In genomic region chr2:130819915-130820861, GRCh38 we compare ENCODE assay signal across 11 cellular contexts. TPM values are rescaled to one million over a fixed set of nuclear protein-coding genes. Genes with fewer than 3 reads are reported as not detected.
DNase-seq lines count a peak whose midpoint lies in the region; ATAC-seq, FAIRE-seq and TF ChIP-seq lines count a peak whose summit lies in the region.
"Had no signal": no experiment of that assay in that cellular context is flagged by ENCODE, and none has a peak within 500 bp of the region (broad histone marks: within the 10 kb centered on the region; RNA-seq: fewer than 3 reads in every experiment).

No MANE protein-coding gene starts in this region.

- peak overlapping the region; percentile 89; the same call in 1 of the 2 replicates for H2BK12ac ChIP-seq in H1 (ENCODE audit: low read depth, low read length)

- H2BK5ac ChIP-seq in H1 (ENCODE audit: low read depth, low read length) (peak overlapping the region; percentile 91; the same call in 1 of the 2 replicates), mesendoderm (ENCODE audit: low read length) (no peak overlapping the region)

- H3K18ac ChIP-seq in H1 (ENCODE audit: extremely low read depth, low read length), result peak overlapping the region; percentile 98
- no peak overlapping the region for H3K18ac ChIP-seq in mesendoderm (ENCODE audit: low read length)

- no peak overlapping the region; a peak in 1 of 7 replicates for H3K9ac ChIP-seq in H1 (replicated peaks in 1 of 4; ENCODE audit: extremely low read depth in 1 of 4, low read depth in 3 of 4, low read length in 3 of 4)
- peak overlapping the region; percentile 60 for H3K9ac ChIP-seq in mesendoderm (ENCODE audit: low read length)

- H4K91ac ChIP-seq in H1 (replicated peaks; ENCODE audit: insufficient read length, low read length), result peak overlapping the region; percentile 97

- H3K23ac ChIP-seq in H1 (ENCODE audit: insufficient read length), result no peak overlapping the region
- H3K23ac ChIP-seq in mesendoderm (ENCODE audit: low read length), result peak overlapping the region; percentile 95

- no peaks in the 10 kb centered on the region for H3K36me3 Mint-ChIP-seq in activated CD4-positive, alpha-beta T cell treated with anti-CD3 and anti-CD28 coated beads for 36 hours (ENCODE audit: low read depth)

- H3K4ac ChIP-seq in H1 (replicated peaks; ENCODE audit: insufficient read length, low read depth, low read length), result no peak overlapping the region
- no peak overlapping the region for H3K4ac ChIP-seq in mesendoderm (ENCODE audit: low read depth, low read length)

- H2AK5ac ChIP-seq in H1 (ENCODE audit: low read depth, low read length) (no peak overlapping the region), mesendoderm (ENCODE audit: low read length) (no peak overlapping the region)

- H3K4me1 Mint-ChIP-seq in activated CD4-positive, alpha-beta T cell treated with anti-CD3 and anti-CD28 coated beads for 36 hours, result peaks cover 17% of the 10 kb centered on the region

- H3K4me2 ChIP-seq in H1 (ENCODE audit: insufficient read depth in 1 of 2, low read depth in 2 of 2, low read length in 2 of 2) (peak overlapping the region; percentile 46 to 57; a peak in 3 of 4 replicates), mesendoderm (ENCODE audit: low read length) (no peak overlapping the region)
- H3K4me2 ChIP-seq: A549 had no signal

- H3K23me2 ChIP-seq in H1 (ENCODE audit: low read depth, low read length), result no peaks in the 10 kb centered on the region; the same call in 1 of the 2 replicates

- no peak for TF ChIP-seq RAD21 in H1 (IDR thresholded peaks at IDR 0.05 in 1 of 2, conservative IDR thresholded peaks at IDR 0.05 in 1 of 2; ENCODE audit: low read depth in 2 of 2, low read length in 2 of 2)

- H2BK15ac ChIP-seq in H1 (ENCODE audit: low read length) (peak overlapping the region; percentile 97; the same call in 1 of the 2 replicates), mesendoderm (replicated peaks; ENCODE audit: low read depth) (no peak overlapping the region)

- peak overlapping the region; percentile 87 for H2BK20ac ChIP-seq in H1 (ENCODE audit: low read length)

- no peaks in the 10 kb centered on the region for H3K79me2 ChIP-seq in H1 (ENCODE audit: control insufficient read depth in 1 of 2, insufficient read depth in 2 of 2, low read length in 2 of 2)
- no peaks in the 10 kb centered on the region for H3K79me2 ChIP-seq in mesendoderm (ENCODE audit: control insufficient read depth, insufficient read depth, low read length)

- H3K9me3 Mint-ChIP-seq in activated CD4-positive, alpha-beta T cell treated with anti-CD3 and anti-CD28 coated beads for 36 hours (ENCODE audit: low read depth), result no peaks in the 10 kb centered on the region

- no peaks in the 10 kb centered on the region for H3K27me3 ChIP-seq in H1 (replicated peaks in 1 of 4; ENCODE audit: control insufficient read depth in 3 of 4, extremely low read depth in 1 of 4, insufficient read depth in 3 of 4, low read length in 3 of 4)
- H3K27me3 ChIP-seq in mesendoderm (ENCODE audit: insufficient read depth, low read length, poor library complexity), result no peaks in the 10 kb centered on the region
- H3K27me3 ChIP-seq in vagina, result no peaks in the 10 kb centered on the region

- H4K5ac ChIP-seq in H1 (ENCODE audit: insufficient read length, low read depth, low read length) (peak overlapping the region; percentile 15), mesendoderm (ENCODE audit: low read length) (no peak overlapping the region)

- H3K4me3 ChIP-seq in H1 (ENCODE audit: extremely low read depth in 1 of 4, insufficient read depth in 2 of 4, low read depth in 3 of 4, low read length in 4 of 4) (peak overlapping the region in 1 of 4 experiments; percentile 4; a peak in 1 of 8 replicates), mesendoderm (ENCODE audit: low read length) (no peak overlapping the region), vagina (no peak overlapping the region)
- H3K4me3 ChIP-seq: A549, lung had no signal

- H4K8ac ChIP-seq in H1 (ENCODE audit: extremely low read depth, insufficient read depth, low read length), result no peak overlapping the region; the same call in 1 of the 2 replicates
- H4K8ac ChIP-seq in mesendoderm (ENCODE audit: low read depth, low read length), result no peak overlapping the region

- H3K14ac ChIP-seq in H1 (ENCODE audit: insufficient read length), result no peak overlapping the region

- CTCF ChIA-PET in H1 (lab: Charles Lee; ENCODE audit: partially characterized antibody), result interaction anchor here (1.0 to 6.0 kb wide), 17 partner anchors 9 to 144 kb away, joined by 3 to 58 read pairs (median 5); no protein-coding TSS in a partner anchor
- CTCF ChIA-PET in activated CD4-positive, alpha-beta T cell treated with anti-CD3 and anti-CD28 coated beads for 36 hours (lab: Charles Lee), result interaction anchor here (0.6 to 2.3 kb wide), 3 partner anchors 23 to 735 kb away, joined by 3 to 8 read pairs (median 3); no protein-coding TSS in a partner anchor

- TF ChIP-seq EP300 in H1 (IDR thresholded peaks at IDR 0.05; ENCODE audit: borderline replicate concordance in 1 of 2, low read depth in 2 of 2, low read length in 2 of 2), result no peak

- H3K27ac ChIP-seq in H1 (ENCODE audit: low read depth, low read length) (no peak overlapping the region), mesendoderm (ENCODE audit: low read depth, low read length) (no peak overlapping the region), vagina (peak overlapping the region; percentile 49)
- H3K27ac ChIP-seq: A549 had no signal

- intact Hi-C loops in Right ventricle myocardium inferior (cut with DNase I), result no loop called here
- intact Hi-C loops in cardiac septum (cut with DNase I), result no loop called here
- intact Hi-C loops in vagina (cut with DNase I), result no loop called here
- intact Hi-C loops in activated CD4-positive, alpha-beta T cell treated with anti-CD3 and anti-CD28 coated beads for 36 hours (cut with DNase I, micrococcal nuclease), result loop anchor here in 1 of 2 experiments (5.0 to 10.0 kb wide), 2 partner anchors 272 to 475 kb away; partner anchors contain the start of genes FAM168B and IMP4

- TF ChIP-seq CTCF in H1 (IDR thresholded peaks at IDR 0.05; ENCODE audit: control extremely low read depth in 1 of 3, insufficient read depth in 1 of 3, low read depth in 1 of 3, low read length in 3 of 3) (no peak), vagina (IDR thresholded peaks at IDR 0.05) (no peak)

- TF ChIP-seq POLR2A in H1 (IDR thresholded peaks at IDR 0.05; ENCODE audit: control extremely low read depth in 1 of 2, low read depth in 2 of 2, low read length in 2 of 2) (no peak), vagina (IDR thresholded peaks at IDR 0.05) (no peak)

- WGBS in H1 (ENCODE audit: extremely low coverage in 1 of 2, insufficient coverage in 1 of 2, insufficient read length in 1 of 2, insufficient replicate concordance in 2 of 2, low coverage in 1 of 2, low lambda C conversion rate in 2 of 2, missing lambda C conversion rate in 1 of 2), 2 experiments, result 40% methylated on average over 21 of the region's 22 CpGs; no CpG with 5 or more reads in 1 of the 2 experiments
- WGBS in mesendoderm (ENCODE audit: extremely low coverage, insufficient coverage, low lambda C conversion rate), result no CpG with 5 or more reads among the region's 22 CpGs

- H3K9me3 ChIP-seq in H1 (ENCODE audit: insufficient read depth in 2 of 2, low read depth in 1 of 2, low read length in 1 of 2) (no peaks in the 10 kb centered on the region), vagina (no peaks in the 10 kb centered on the region)
- H3K9me3 ChIP-seq: A549 had no signal

- peaks cover 0 to 18% (median 13%) of the 10 kb centered on the region in 4 experiments; a peak in 6 of 7 replicates for H3K4me1 ChIP-seq in H1 (replicated peaks in 1 of 4; ENCODE audit: control insufficient read depth in 3 of 4, insufficient read depth in 4 of 4, low read length in 3 of 4)
- H3K4me1 ChIP-seq in mesendoderm (ENCODE audit: control insufficient read depth, low read depth, low read length), result peaks cover 4% of the 10 kb centered on the region
- peaks cover 26% of the 10 kb centered on the region for H3K4me1 ChIP-seq in vagina

- H3K79me1 ChIP-seq in H1 (ENCODE audit: low read depth, low read length) (no peaks in the 10 kb centered on the region), mesendoderm (ENCODE audit: low read length) (no peaks in the 10 kb centered on the region)

- H3K27me3 Mint-ChIP-seq in activated CD4-positive, alpha-beta T cell treated with anti-CD3 and anti-CD28 coated beads for 36 hours, result peaks cover 2% of the 10 kb centered on the region

- H3K56ac ChIP-seq in H1 (replicated peaks; ENCODE audit: insufficient read length, low read depth, low read length) (no peak overlapping the region), mesendoderm (ENCODE audit: low read length) (peak overlapping the region; percentile 86)

- H3K36me3 ChIP-seq in H1 (ENCODE audit: control insufficient read depth in 2 of 4, insufficient read depth in 4 of 4, low read length in 3 of 4) (no peaks in the 10 kb centered on the region), mesendoderm (ENCODE audit: control insufficient read depth, insufficient read depth, low read length) (no peaks in the 10 kb centered on the region), vagina (no peaks in the 10 kb centered on the region)

- H2BK120ac ChIP-seq in H1 (replicated peaks; ENCODE audit: low read depth, low read length) (no peak overlapping the region), mesendoderm (ENCODE audit: low read depth, low read length) (no peak overlapping the region)

- no peak for DNase-seq in Right ventricle myocardium inferior (ENCODE audit: missing footprints)
- DNase-seq in cardiac septum (ENCODE audit: low spot score), result no peak
- peak in 1 of 2 experiments; percentile 72 for DNase-seq in H1 (ENCODE audit: low read depth in 1 of 2, low spot score in 2 of 2)
- DNase-seq in mesendoderm, result peak; percentile 71
- no peak for DNase-seq in vagina (ENCODE audit: extremely low spot score in 2 of 2)
- DNase-seq in NCI-H226, result no peak
- DNase-seq in activated CD4-positive, alpha-beta T cell treated with anti-CD3 and anti-CD28 coated beads for 36 hours, result no peak
- DNase-seq: effector CD4-positive, alpha-beta T cell had no signal

- no peak overlapping the region for H3K4me3 Mint-ChIP-seq in activated CD4-positive, alpha-beta T cell treated with anti-CD3 and anti-CD28 coated beads for 36 hours

- H3K27ac Mint-ChIP-seq in activated CD4-positive, alpha-beta T cell treated with anti-CD3 and anti-CD28 coated beads for 36 hours, result no peak overlapping the region

- ATAC-seq in Right ventricle myocardium inferior (peak; percentile 82), GM18517 (IDR thresholded peaks at IDR 0.05; ENCODE audit: unreplicated experiment) (no peak)
- no peak for ATAC-seq in activated CD4-positive, alpha-beta T cell treated with anti-CD3 and anti-CD28 coated beads for 36 hours
- ATAC-seq: A549 had no signal

- POLR2A ChIA-PET in H1 (lab: Charles Lee; ENCODE audit: partially characterized antibody), result interaction anchor here (1.6 kb wide), 1 partner anchor 22 kb away, joined by 3 read pairs; no protein-coding TSS in a partner anchor
- POLR2A ChIA-PET in activated CD4-positive, alpha-beta T cell treated with anti-CD3 and anti-CD28 coated beads for 36 hours (lab: Charles Lee), result interaction anchor here (0.8 kb wide), 1 partner anchor 23 kb away, joined by 3 read pairs; no protein-coding TSS in a partner anchor

- no peaks in the 10 kb centered on the region for H4K20me1 ChIP-seq in H1 (replicated peaks in 1 of 2; ENCODE audit: control insufficient read depth in 1 of 2, insufficient read depth in 2 of 2, low read length in 2 of 2)

- FAIRE-seq in H1 (lab: Jason Lieb, UNC), result no peak
- FAIRE-seq: A549 had no signal

- H2AFZ ChIP-seq in H1 (ENCODE audit: low read length), result peak overlapping the region; percentile 96

RNA-seq across cellular contexts. Expression of gene ARHGEF4, which starts 16.5 kb away (rescaled TPM):
- total RNA-seq in Right ventricle myocardium inferior (4.1 TPM), cardiac septum (3.9 TPM), vagina (116 TPM)
- total RNA-seq in H1 (2021; fragmentation: NEBNext Ultra II Directional; extraction: Animal tissue kit (Norgen Biotek cat#: 25700)), result 13.3 and 14.6 TPM in 2 replicates
- polyA plus RNA-seq in H1 (2011; rRNA removed), result 10.6 and 14.5 TPM in 2 replicates
- polyA plus RNA-seq in H1 (2011; cell fraction: cytosol; rRNA removed), result 11.0 TPM
- 54.4 TPM for polyA plus RNA-seq in H1 (2011; cell fraction: nucleus; rRNA removed)
- polyA plus RNA-seq in H1 (2012, experiment 1 of 2), result 10.6 to 16.4 TPM (median 15.6 TPM) in 4 replicates
- polyA plus RNA-seq in H1 (2012, experiment 2 of 2), result 9.9 TPM
- polyA plus RNA-seq in H1 (2013, experiment 1 of 2), result 12.9 TPM
- polyA plus RNA-seq in H1 (2013, experiment 2 of 2), result 10.7 TPM
- 13.4 and 18.2 TPM in 2 replicates for polyA minus RNA-seq in H1 (2011; rRNA and poly(A)+ RNA removed)
- 8.7 TPM for polyA minus RNA-seq in H1 (2011; cell fraction: cytosol; rRNA and poly(A)+ RNA removed)
- polyA minus RNA-seq in H1 (2011; cell fraction: nucleus; rRNA and poly(A)+ RNA removed), result 21.4 TPM
- polyA plus RNA-seq in mesendoderm (2013, experiment 1 of 2), result 3.3 TPM
- 3.3 TPM for polyA plus RNA-seq in mesendoderm (2013, experiment 2 of 2)
- 1 to 10 TPM; 1.2 to 1.9 TPM for total RNA-seq in activated CD4-positive, alpha-beta T cell treated with anti-CD3 and anti-CD28 coated beads for 36 hours
